Comparison of ENCODE assay signal across 30 cellular contexts in the genomic region with DNA sequence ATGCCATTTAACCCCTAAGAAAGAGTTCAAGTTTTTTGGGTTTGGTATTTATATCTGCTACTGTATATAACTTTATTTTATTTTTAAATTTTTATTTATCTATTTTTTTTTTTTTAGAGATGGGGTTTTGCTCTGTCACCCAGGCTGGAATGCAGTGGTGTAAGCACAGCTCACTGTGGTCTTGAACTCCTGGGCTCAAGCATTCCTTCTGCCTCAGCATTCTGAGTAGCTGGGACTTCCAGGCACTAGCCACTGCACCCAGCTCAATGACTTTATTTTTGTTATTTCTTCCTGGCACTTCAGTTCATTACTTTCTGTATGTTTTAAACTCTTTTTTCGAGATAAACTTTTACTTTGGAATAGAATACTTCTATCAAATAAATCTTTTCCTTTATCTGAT. TPM values are rescaled to one million over a fixed set of nuclear protein-coding genes. Genes with fewer than 3 reads are reported as not detected.
"Had no signal": no experiment of that assay in that cellular context is flagged by ENCODE, and none has a peak within 500 bp of the region (broad histone marks: within the 10 kb centered on the region; RNA-seq: fewer than 3 reads in every experiment).

No MANE protein-coding gene starts in this region.

- DNase-seq: activated B cell treated with CpG ODN at 0.5 μM for 24 hours; activated CD4-positive, alpha-beta memory T cell treated with anti-CD3 and anti-CD28 coated beads for 36 hours; activated CD4-positive, alpha-beta T cell treated with anti-CD3 and anti-CD28 coated beads for 1 hour; activated CD4-positive, alpha-beta T cell treated with anti-CD3 and anti-CD28 coated beads, Interleukin-2, amount 10 ng/mL, durations not matched to agents 24 days and 14 days; activated CD8-positive, alpha-beta memory T cell treated with anti-CD3 and anti-CD28 coated beads for 24 hours; activated effector memory CD4-positive, alpha-beta T cell treated with anti-CD3 and anti-CD28 coated beads, Interleukin-2, amount 50 U/mL, for 16 hours; activated naive CD4-positive, alpha-beta T cell treated with anti-CD3 and anti-CD28 coated beads for 36 hours; activated T-cell treated with anti-CD3 and anti-CD28 coated beads, Interleukin-2, amount 50 U/mL, for 4 hours; anterior cingulate cortex; central memory CD4-positive, alpha-beta T cell; Kasumi-1; NCI-H1092; NCI-H1417; NCI-H1694; NCI-H2029; NCI-H2107; NCI-H510A treated with DMSO at 0.1 percent for 48 hours; NCI-H69; NK-92 treated with Interleukin-12 subunit alpha and Interleukin-12 subunit beta, amount 100 ng/mL, for 24 hours; OCI-M1; RPMI8226; T-cell; T-helper 2 cell; T1000 had no signal

- H3K4me3 ChIP-seq: SK-N-MC had no signal

- H3K27ac ChIP-seq: SK-N-MC had no signal

- ATAC-seq: activated T-cell treated with anti-CD3 and anti-CD28 coated beads, Interleukin-2, amount 50 U/mL, for 4 hours; Panc1; Right ventricle myocardium inferior; T-cell had no signal

RNA-seq across cellular contexts. Expression of a gene that starts 42.4 kb away (rescaled TPM):
- total RNA-seq: activated B cell treated with CpG ODN at 0.5 μM for 24 hours, bronchial epithelial cell, chondrocyte, Right ventricle myocardium inferior, T-cell had no signal
- polyA plus RNA-seq: adipose tissue had no signal
